In genomic region chr19:44131955-44132354, GRCh38 we compare ENCODE assay signal across 25 cellular contexts. TPM values are rescaled to one million over a fixed set of nuclear protein-coding genes. Genes with fewer than 3 reads are reported as not detected.
DNase-seq lines count a peak whose midpoint lies in the region; ATAC-seq and TF ChIP-seq lines count a peak whose summit lies in the region.
"Had no signal": no experiment of that assay in that cellular context is flagged by ENCODE, and none has a peak within 500 bp of the region (broad histone marks: within the 10 kb centered on the region; RNA-seq: fewer than 3 reads in every experiment).

No MANE protein-coding gene starts in this region.

- peaks cover 23% of the 10 kb centered on the region for H3K9me3 ChIP-seq in HEK293 (ENCODE audit: control insufficient read depth, insufficient read depth, low read depth, low read length)
- H3K9me3 ChIP-seq in HUES48 (ENCODE audit: control insufficient read depth, insufficient read depth, low read length) = peaks cover 26% of the 10 kb centered on the region
- peaks cover 24% of the 10 kb centered on the region for H3K9me3 ChIP-seq in adipocyte (ENCODE audit: control insufficient read depth, low read length)
- peaks cover 37 to 73% (median 60%) of the 10 kb centered on the region in 5 donors for H3K9me3 ChIP-seq in subcutaneous abdominal adipose tissue (ENCODE audit: control insufficient read depth in 5 of 5, low read length in 5 of 5)
- peaks cover 0 to 35% (median 0%) of the 10 kb centered on the region in 4 donors for H3K9me3 ChIP-seq in Peyer's patch

- no peak overlapping the region for H3K4me3 ChIP-seq in HEK293 (ENCODE audit: low read depth, low read length)
- H3K4me3 ChIP-seq in HUES48 (ENCODE audit: low read depth, low read length) = no peak overlapping the region
- H3K4me3 ChIP-seq in adipocyte (ENCODE audit: low read length) = peak overlapping the region; percentile 1
- peak overlapping the region; percentile 1 to 55 (median 30) for H3K4me3 ChIP-seq in subcutaneous abdominal adipose tissue (ENCODE audit: low read depth in 1 of 5, low read length in 5 of 5)
- no peak overlapping the region for H3K4me3 ChIP-seq in Peyer's patch
- H3K4me3 ChIP-seq: BLaER1, GM12878 had no signal

- TF ChIP-seq CTCF in HEK293 (tag by site-specific recombination; IDR thresholded peaks at IDR 0.05) (no peak), Peyer's patch (IDR thresholded peaks at IDR 0.05) (no peak)

- H3K9ac ChIP-seq in HUES48 (ENCODE audit: low read depth, low read length) (no peak overlapping the region), adipocyte (ENCODE audit: low read length) (no peak overlapping the region), subcutaneous abdominal adipose tissue (ENCODE audit: low read length in 5 of 5) (no peak overlapping the region)
- H3K9ac ChIP-seq: BLaER1 had no signal

- TF ChIP-seq POLR2A in Peyer's patch (IDR thresholded peaks at IDR 0.05) = no peak

- H3K4me1 ChIP-seq in HEK293 (ENCODE audit: control insufficient read depth, insufficient read depth, low read length) (no peaks in the 10 kb centered on the region), HUES48 (ENCODE audit: control insufficient read depth, insufficient read depth, low read length) (no peaks in the 10 kb centered on the region), adipocyte (ENCODE audit: control insufficient read depth, insufficient read depth, low read length) (no peaks in the 10 kb centered on the region), subcutaneous abdominal adipose tissue (ENCODE audit: control insufficient read depth in 5 of 5, insufficient read depth in 5 of 5, low read length in 5 of 5) (peaks cover 0 to 3% (median 0%) of the 10 kb centered on the region in 5 donors), Peyer's patch (no peaks in the 10 kb centered on the region)
- H3K4me1 ChIP-seq: BE2C, BLaER1 had no signal

- DNase-seq in adipocyte (ENCODE audit: low read depth) = no peak
- DNase-seq in Peyer's patch = no peak
- no peak for DNase-seq in NCI-H526 (lab: John Stamatoyannopoulos, UW)
- DNase-seq: 8988T; ACHN; BE2C; C1 segment of cervical spinal cord; CD4-positive, alpha-beta memory T cell; CD4-positive, CD25-positive, alpha-beta regulatory T cell; CD8-positive, alpha-beta memory T cell; COR-L47; DMS 273 treated with DMSO at 0.1 percent for 48 hours; DMS153; DMS53; DMS79; DND-41; EL; GDM1 had no signal

- no peak for ATAC-seq in GM19452 (IDR thresholded peaks at IDR 0.05; ENCODE audit: unreplicated experiment)
- ATAC-seq: GM12878 had no signal

- CTCF ChIA-PET in HEK293 (lab: Yijun Ruan, JAX) = interaction anchor here (0.5 to 0.7 kb wide), 2 partner anchors 10 to 230 kb away, joined by 3 read pairs; no protein-coding TSS in a partner anchor

- H3K27me3 ChIP-seq in HUES48 (ENCODE audit: control insufficient read depth, insufficient read depth, low read length) (no peaks in the 10 kb centered on the region), adipocyte (replicated peaks; ENCODE audit: control insufficient read depth, insufficient read depth, low read length) (no peaks in the 10 kb centered on the region), subcutaneous abdominal adipose tissue (ENCODE audit: control insufficient read depth in 5 of 5, insufficient read depth in 4 of 5, low read length in 5 of 5) (no peaks in the 10 kb centered on the region), Peyer's patch (no peaks in the 10 kb centered on the region)
- H3K27me3 ChIP-seq: BE2C, BLaER1 had no signal

- POLR2A ChIA-PET in HEK293 (lab: Yijun Ruan, JAX) = no interaction called here

- H3K27ac ChIP-seq in HEK293 (ENCODE audit: extremely low read depth, low read depth, low read length) (no peak overlapping the region), HUES48 (ENCODE audit: low read depth, low read length) (peak overlapping the region; percentile 21), subcutaneous abdominal adipose tissue (ENCODE audit: low read depth, low read length) (no peak overlapping the region), Peyer's patch (no peak overlapping the region)
- H3K27ac ChIP-seq: BLaER1 had no signal

- peaks cover 51 to 68% of the 10 kb centered on the region in 2 experiments for H3K36me3 ChIP-seq in HEK293 (ENCODE audit: control insufficient read depth in 2 of 2, insufficient read depth in 1 of 2, low read length in 2 of 2)
- peaks cover 44% of the 10 kb centered on the region for H3K36me3 ChIP-seq in HUES48 (ENCODE audit: control insufficient read depth, insufficient read depth, low read length)
- peaks cover 58% of the 10 kb centered on the region for H3K36me3 ChIP-seq in adipocyte (ENCODE audit: control insufficient read depth, insufficient read depth, low read length, severe bottlenecking)
- H3K36me3 ChIP-seq in subcutaneous abdominal adipose tissue (ENCODE audit: control insufficient read depth in 5 of 5, insufficient read depth in 5 of 5, low read length in 5 of 5) = peaks cover 30 to 49% (median 47%) of the 10 kb centered on the region in 5 donors
- peaks cover 0 to 39% (median 0%) of the 10 kb centered on the region in 3 donors for H3K36me3 ChIP-seq in Peyer's patch

TF ChIP-seq in HEK293, 187 proteins besides CTCF, POLR2A, EP300 and RAD21:
- TF ChIP-seq KLF9 (tag by site-specific recombination; IDR thresholded peaks at IDR 0.05; ENCODE audit: low read depth) = 0 out of 2 replicates have a peak, but pooled peaks have one; percentile 1
- TF ChIP-seq SETDB1 (IDR thresholded peaks at IDR 0.05; ENCODE audit: insufficient read length, low read length) = peak; percentile 37
- TF ChIP-seq ZNF610 (tag by site-specific recombination; IDR thresholded peaks at IDR 0.05; ENCODE audit: borderline replicate concordance) = no peak

RNA-seq across cellular contexts. Expression of gene ZNF234, which starts 9.4 kb away (rescaled TPM):
- 10 to 100 TPM in 2 of 4 donors, 1 to 10 TPM in 2; 4.2 to 14.9 (median 10.3) TPM for total RNA-seq in Peyer's patch

RNA-seq across cellular contexts. Expression of gene ZNF225, which starts 18.8 kb away (rescaled TPM):
- 10 to 100 TPM in 1 of 4 donors, 1 to 10 TPM in 3; 3.3 to 14.0 (median 5.1) TPM for total RNA-seq in Peyer's patch

RNA-seq across cellular contexts. Expression of gene ZNF226, which starts 32.9 kb away (rescaled TPM):
- 10 to 100 TPM; 21.3 to 25.6 (median 23.2) TPM for total RNA-seq in Peyer's patch

RNA-seq across cellular contexts. Expression of gene ZNF224, which starts 37.8 kb away (rescaled TPM):
- total RNA-seq in Peyer's patch = 10 to 100 TPM; 29.8 to 60.5 (median 48.5) TPM

RNA-seq across cellular contexts. Expression of gene ZNF284, which starts 60.0 kb away (rescaled TPM):
- 1 to 10 TPM; 1.6 to 2.9 (median 2.6) TPM for total RNA-seq in Peyer's patch
- total RNA-seq: G401 had no signal

Comparison
In these comparisons a context has a peak if more than half of its experiments do, and no peak if none do; other contexts are left out.
1. H3K4me3 ChIP-seq: peak in adipocyte (single experiment) and subcutaneous abdominal adipose tissue (5 of 5); none in HEK293 (single experiment), HUES48 (single experiment) and Peyer's patch (0 of 4).